Comparison of ENCODE assay signal across 13 cellular contexts in the genomic region with DNA sequence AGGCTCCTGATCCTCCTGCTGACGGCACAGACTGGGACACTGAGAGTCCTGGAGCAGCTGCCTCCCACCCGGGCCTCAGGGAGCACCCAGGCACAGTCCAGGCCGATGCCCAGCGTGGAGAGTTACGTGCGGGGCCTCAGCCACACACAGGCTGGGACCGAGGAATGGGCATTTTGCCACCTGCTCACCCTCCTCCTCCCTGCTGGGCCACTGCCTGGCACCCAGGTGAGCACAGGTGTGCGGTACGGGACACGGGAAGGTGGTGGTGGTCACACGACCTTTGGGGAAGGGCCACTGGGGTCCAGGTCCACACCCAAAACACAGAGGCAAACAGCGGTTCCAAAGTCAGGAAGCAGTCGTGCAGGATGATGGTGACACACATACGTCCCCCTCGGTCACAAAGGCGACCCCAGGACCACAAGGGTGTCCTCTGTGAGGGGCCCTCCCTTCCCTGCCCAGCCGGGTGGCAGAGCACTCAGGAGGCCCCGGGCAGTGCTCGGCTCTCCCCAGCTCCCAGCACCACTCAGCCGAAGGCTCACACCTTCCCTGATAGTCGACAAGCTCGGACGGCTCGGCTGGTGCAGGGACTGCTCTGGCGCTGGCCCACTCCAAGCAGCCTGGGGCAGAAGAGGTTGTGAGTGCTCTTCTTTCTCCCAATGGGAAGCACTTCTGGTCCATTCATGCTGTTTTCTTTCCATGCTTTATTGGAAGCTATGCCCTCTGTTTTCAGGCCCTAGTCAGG.
"Had no signal": no experiment of that assay in that cellular context is flagged by ENCODE, and none has a peak within 500 bp of the region (broad histone marks: within the 10 kb centered on the region; RNA-seq: fewer than 3 reads in every experiment).

No MANE protein-coding gene starts in this region.

- H3K4me1 Mint-ChIP-seq: activated naive CD8-positive, alpha-beta T cell treated with anti-CD3 and anti-CD28 coated beads for 36 hours; endodermal cell had no signal

- H3K27ac Mint-ChIP-seq: activated naive CD8-positive, alpha-beta T cell treated with anti-CD3 and anti-CD28 coated beads for 36 hours; activated T-cell treated with anti-CD3 and anti-CD28 coated beads, Interleukin-2, amount 50 U/mL, for 72 hours; endodermal cell; memory B cell; stimulated activated naive B cell treated with anti-CD40 and anti-IgM and Interleukin-4, amounts not matched to agents 10 μg/mL and 1 μg/mL and 100 μg/mL, for 72 hours had no signal

- H3K9me3 ChIP-seq: pancreas had no signal

- H3K27ac ChIP-seq: pancreas had no signal

- H3K36me3 Mint-ChIP-seq: activated naive CD8-positive, alpha-beta T cell treated with anti-CD3 and anti-CD28 coated beads for 36 hours; memory B cell; stimulated activated naive B cell treated with anti-CD40 and anti-IgM and Interleukin-4, amounts not matched to agents 10 μg/mL and 1 μg/mL and 100 μg/mL, for 72 hours had no signal

- DNase-seq: activated CD4-positive, alpha-beta T cell treated with anti-CD3 and anti-CD28 coated beads for 1 hour; activated CD4-positive, alpha-beta T cell treated with anti-CD3 and anti-CD28 coated beads, Interleukin-2, amount 50 U/mL, for 48 hours; activated gamma-delta T cell treated with Interleukin-2 at 50 U/mL for 16 hours; activated naive CD8-positive, alpha-beta T cell treated with anti-CD3 and anti-CD28 coated beads for 36 hours; activated T-cell treated with anti-CD3 and anti-CD28 coated beads, Interleukin-2, amount 50 U/mL, for 72 hours; endodermal cell; erythroblast; hypothalamus; stimulated activated naive B cell treated with anti-CD40 and anti-IgM and Interleukin-4, amounts not matched to agents 10 μg/mL and 1 μg/mL and 100 μg/mL, for 72 hours; SW 1271 had no signal

- H3K4me3 Mint-ChIP-seq: activated naive CD8-positive, alpha-beta T cell treated with anti-CD3 and anti-CD28 coated beads for 36 hours; activated T-cell treated with anti-CD3 and anti-CD28 coated beads, Interleukin-2, amount 50 U/mL, for 72 hours; endodermal cell; memory B cell; stimulated activated naive B cell treated with anti-CD40 and anti-IgM and Interleukin-4, amounts not matched to agents 10 μg/mL and 1 μg/mL and 100 μg/mL, for 72 hours had no signal

- ATAC-seq: activated T-cell treated with anti-CD3 and anti-CD28 coated beads, Interleukin-2, amount 50 U/mL, for 72 hours; pancreas; stimulated activated naive B cell treated with anti-CD40 and anti-IgM and Interleukin-4, amounts not matched to agents 10 μg/mL and 1 μg/mL and 100 μg/mL, for 72 hours had no signal

- H3K4me1 ChIP-seq: pancreas had no signal

- H3K9me3 Mint-ChIP-seq: activated naive CD8-positive, alpha-beta T cell treated with anti-CD3 and anti-CD28 coated beads for 36 hours; activated T-cell treated with anti-CD3 and anti-CD28 coated beads, Interleukin-2, amount 50 U/mL, for 72 hours; endodermal cell; stimulated activated naive B cell treated with anti-CD40 and anti-IgM and Interleukin-4, amounts not matched to agents 10 μg/mL and 1 μg/mL and 100 μg/mL, for 72 hours had no signal

- H3K27me3 ChIP-seq: pancreas had no signal

- H3K4me3 ChIP-seq: pancreas, smooth muscle cell had no signal

- H3K27me3 Mint-ChIP-seq: activated naive CD8-positive, alpha-beta T cell treated with anti-CD3 and anti-CD28 coated beads for 36 hours; memory B cell; stimulated activated naive B cell treated with anti-CD40 and anti-IgM and Interleukin-4, amounts not matched to agents 10 μg/mL and 1 μg/mL and 100 μg/mL, for 72 hours had no signal

- H3K36me3 ChIP-seq: pancreas had no signal
